9 cellular contexts compared by ENCODE assay signal in genomic region chr6:96925290-96925687, GRCh38. TPM values are rescaled to one million over a fixed set of nuclear protein-coding genes. Genes with fewer than 3 reads are reported as not detected.
A peak's percentile ranks its signal among the peaks of the same experiment; 100 is the strongest.
DNase-seq lines count a peak whose midpoint lies in the region; ATAC-seq and TF ChIP-seq lines count a peak whose summit lies in the region.
"Had no signal": no experiment of that assay in that cellular context is flagged by ENCODE, and none has a peak within 500 bp of the region (broad histone marks: within the 10 kb centered on the region; RNA-seq: fewer than 3 reads in every experiment).

No MANE protein-coding gene starts in this region.

- no peak for TF ChIP-seq CTCF in choroid plexus epithelial cell (conservative IDR thresholded peaks at IDR 0.05; ENCODE audit: low read depth, low read length)

- peak overlapping the region; percentile 93 to 100 (median 99) for H3K27ac Mint-ChIP-seq in naive thymus-derived CD8-positive, alpha-beta T cell

- H3K9me3 Mint-ChIP-seq in naive thymus-derived CD8-positive, alpha-beta T cell, result no peaks in the 10 kb centered on the region
- H3K9me3 Mint-ChIP-seq: dendritic cell treated with granulocyte-macrophage colony-stimulating factor and Interleukin-4, amounts not matched to agents 40 ng/mL and 50 ng/mL, for 4 days had no signal

- peak overlapping the region; percentile 95 to 99 (median 97) for H3K4me3 Mint-ChIP-seq in naive thymus-derived CD8-positive, alpha-beta T cell

- no peak overlapping the region for H3K27ac ChIP-seq in BLaER1 treated with 17β-estradiol and CSF1 and Interleukin-3, amounts not matched to agents 10 nM and 100 nM
- H3K27ac ChIP-seq in KOPT-K1 (ENCODE audit: low read depth, low read length, poor library complexity, severe bottlenecking), result peak overlapping the region; percentile 60

- H3K27me3 Mint-ChIP-seq in naive thymus-derived CD8-positive, alpha-beta T cell, result peaks cover 0 to 2% (median 0%) of the 10 kb centered on the region in 5 donors

- peaks cover 0 to 6% (median 0%) of the 10 kb centered on the region in 11 experiments; a peak in 2 of 22 replicates for H3K27me3 ChIP-seq in BLaER1 treated with 17β-estradiol and CSF1 and Interleukin-3, amounts not matched to agents 10 nM and 100 nM

- H3K9me3 ChIP-seq in BLaER1 treated with 17β-estradiol and CSF1 and Interleukin-3, amounts not matched to agents 10 nM and 100 nM (replicated peaks in 1 of 11), result no peaks in the 10 kb centered on the region
- H3K9me3 ChIP-seq in KOPT-K1 (ENCODE audit: insufficient read depth, low read length, poor library complexity, severe bottlenecking), result no peaks in the 10 kb centered on the region

- peaks cover 0 to 20% (median 14%) of the 10 kb centered on the region in 10 experiments; a peak in 16 of 20 replicates for H3K4me1 ChIP-seq in BLaER1 treated with 17β-estradiol and CSF1 and Interleukin-3, amounts not matched to agents 10 nM and 100 nM

- peak overlapping the region in 7 of 11 experiments; percentile 66 to 74 (median 73); a peak in 12 of 22 replicates for H3K9ac ChIP-seq in BLaER1 treated with 17β-estradiol and CSF1 and Interleukin-3, amounts not matched to agents 10 nM and 100 nM

- peak overlapping the region; percentile 62 to 79 (median 75) for H3K4me3 ChIP-seq in BLaER1 treated with 17β-estradiol and CSF1 and Interleukin-3, amounts not matched to agents 10 nM and 100 nM
- peak overlapping the region; percentile 65 for H3K4me3 ChIP-seq in choroid plexus epithelial cell (ENCODE audit: low read depth, low read length)

- H4K20me1 ChIP-seq in BLaER1 treated with 17β-estradiol and CSF1 and Interleukin-3, amounts not matched to agents 10 nM and 100 nM, result no peaks in the 10 kb centered on the region

- H3K36me3 Mint-ChIP-seq in naive thymus-derived CD8-positive, alpha-beta T cell, result no peaks in the 10 kb centered on the region

- POLR2A ChIA-PET in naive thymus-derived CD8-positive, alpha-beta T cell (lab: Charles Lee), result interaction anchor here (0.7 to 2.5 kb wide), 5 partner anchors 18 to 596 kb away, joined by 5 to 44 read pairs (median 6); partner anchors contain the start of genes MMS22L, NDUFAF4 and UFL1

- no peak for DNase-seq in choroid plexus epithelial cell (ENCODE audit: low read depth)
- DNase-seq in naive thymus-derived CD8-positive, alpha-beta T cell, result no peak
- DNase-seq in activated gamma-delta T cell treated with Interleukin-2 at 50 U/mL for 16 hours, result no peak
- DNase-seq in NCI-H128 (lab: John Stamatoyannopoulos, UW; ENCODE audit: unreplicated experiment), result no peak
- no peak for DNase-seq in anterior cingulate cortex (lab: John Stamatoyannopoulos, UW)

- H3K4me2 ChIP-seq in BLaER1 treated with 17β-estradiol and CSF1 and Interleukin-3, amounts not matched to agents 10 nM and 100 nM, result peak overlapping the region; percentile 86 to 94 (median 90)

- H3K36me3 ChIP-seq in BLaER1 treated with 17β-estradiol and CSF1 and Interleukin-3, amounts not matched to agents 10 nM and 100 nM, result no peaks in the 10 kb centered on the region
- no peaks in the 10 kb centered on the region for H3K36me3 ChIP-seq in KOPT-K1 (ENCODE audit: insufficient read depth, low read length)

- ATAC-seq in naive thymus-derived CD8-positive, alpha-beta T cell, result no peak
- no peak for ATAC-seq in GM19351 (IDR thresholded peaks at IDR 0.05; ENCODE audit: unreplicated experiment)

- H3K4me1 Mint-ChIP-seq in naive thymus-derived CD8-positive, alpha-beta T cell, result peaks cover 18 to 41% (median 34%) of the 10 kb centered on the region in 4 donors

RNA-seq across cellular contexts. Expression of gene KLHL32, which starts 0.8 kb away (rescaled TPM):
- 1 to 10 TPM; 3.9 to 4.8 TPM for total RNA-seq in naive thymus-derived CD8-positive, alpha-beta T cell
- polyA plus RNA-seq in naive thymus-derived CD8-positive, alpha-beta T cell, result 1 to 10 TPM; 1.0 to 2.5 (median 1.7) TPM

RNA-seq across cellular contexts. Expression of gene NDUFAF4, which starts 27.6 kb away (rescaled TPM):
- total RNA-seq in naive thymus-derived CD8-positive, alpha-beta T cell, result 10 to 100 TPM; 19.6 to 26.6 TPM
- polyA plus RNA-seq in naive thymus-derived CD8-positive, alpha-beta T cell, result 10 to 100 TPM; 70.7 to 95.2 (median 86.3) TPM
